ENCODE assay signal across 1 cellular context in the genomic region with DNA sequence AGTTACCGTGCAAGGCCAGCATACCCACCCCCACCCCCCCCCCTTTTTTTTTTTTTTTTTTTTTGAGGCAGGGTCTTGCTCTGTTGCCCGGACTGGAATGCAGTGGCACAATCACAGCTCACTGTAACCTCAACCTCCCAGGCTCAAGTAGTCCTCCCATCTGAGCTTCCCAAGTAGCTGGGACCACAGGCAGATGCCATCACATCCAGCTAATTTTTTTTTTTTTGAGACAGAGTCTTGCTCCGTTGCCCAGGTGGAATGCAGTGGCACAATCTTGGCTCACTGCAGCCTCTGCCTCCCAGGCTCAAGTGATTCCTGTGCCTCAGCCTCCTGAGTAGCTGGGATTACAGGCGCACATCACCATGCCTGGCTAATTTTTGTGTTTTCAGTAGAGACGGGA.
TF ChIP-seq lines count a peak whose summit lies in the region.

No MANE protein-coding gene starts in this region.

TF ChIP-seq in Ishikawa, 13 proteins besides CTCF, POLR2A, EP300 and RAD21 (continued from another document):
- TF ChIP-seq, protein P1, sequence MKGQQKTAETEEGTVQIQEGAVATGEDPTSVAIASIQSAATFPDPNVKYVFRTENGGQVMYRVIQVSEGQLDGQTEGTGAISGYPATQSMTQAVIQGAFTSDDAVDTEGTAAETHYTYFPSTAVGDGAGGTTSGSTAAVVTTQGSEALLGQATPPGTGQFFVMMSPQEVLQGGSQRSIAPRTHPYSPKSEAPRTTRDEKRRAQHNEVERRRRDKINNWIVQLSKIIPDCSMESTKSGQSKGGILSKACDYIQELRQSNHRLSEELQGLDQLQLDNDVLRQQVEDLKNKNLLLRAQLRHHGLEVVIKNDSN (IDR thresholded peaks at IDR 0.05), result 0 out of 2 replicates have a peak, but pooled peaks have one; percentile 4
- peak; percentile 29; the same call in 1 of the 2 replicates for TF ChIP-seq NFIC (IDR thresholded peaks at IDR 0.05)
- peak; percentile 85 for TF ChIP-seq TEAD4 (IDR thresholded peaks at IDR 0.05)
